2 cellular contexts compared by ENCODE assay signal in genomic region chr3:177960722-177961121, GRCh38.
A peak's percentile ranks its signal among the peaks of the same experiment; 100 is the strongest.
TF ChIP-seq lines count a peak whose summit lies in the region.

No MANE protein-coding gene starts in this region.

TF ChIP-seq in SK-N-SH, 30 proteins besides CTCF, POLR2A, EP300 and RAD21:
- TF ChIP-seq ZBTB33 (IDR thresholded peaks at IDR 0.05; ENCODE audit: borderline replicate concordance, low read depth): no peak
- TF ChIP-seq FOSL2 (IDR thresholded peaks at IDR 0.05; ENCODE audit: borderline replicate concordance, low read depth): 0 out of 2 replicates have a peak, but pooled peaks have one; percentile 14
- TF ChIP-seq RXRA (IDR thresholded peaks at IDR 0.05; ENCODE audit: borderline replicate concordance, low read depth): no peak
- TF ChIP-seq TAF1 (IDR thresholded peaks at IDR 0.05; ENCODE audit: borderline replicate concordance, low read depth, low read length): no peak
- TF ChIP-seq NFIC (IDR thresholded peaks at IDR 0.05; ENCODE audit: borderline replicate concordance): peak; percentile 56; the same call in 1 of the 2 replicates

TF ChIP-seq in endothelial cell of umbilical vein, 7 proteins besides CTCF, POLR2A, EP300 and RAD21 (continued from another document):
- TF ChIP-seq GATA2 (IDR thresholded peaks at IDR 0.05; ENCODE audit: insufficient read depth, insufficient read length, low read depth, low read length): no peak
- no peak for TF ChIP-seq EZH2 (IDR thresholded peaks at IDR 0.05; ENCODE audit: borderline replicate concordance, low read depth, low read length, severe bottlenecking)
- no peak for TF ChIP-seq MYC (IDR thresholded peaks at IDR 0.05; ENCODE audit: low read depth, low read length)
- TF ChIP-seq MAX (IDR thresholded peaks at IDR 0.05; ENCODE audit: insufficient read depth, insufficient read length): no peak
- no peak for TF ChIP-seq POLR2AphosphoS5 (IDR thresholded peaks at IDR 0.05; ENCODE audit: insufficient read depth, low read depth, low read length)
TF ChIP-seq in endothelial cell of umbilical vein: peak in this region for 0.
